Comparison of ENCODE assay signal across 1 cellular context in genomic region chr7:44257618-44258422, GRCh38.
TF ChIP-seq lines count a peak whose summit lies in the region.

No MANE protein-coding gene starts in this region.

TF ChIP-seq in H1, 55 proteins besides CTCF, POLR2A, EP300 and RAD21 (continued from another document):
- TF ChIP-seq CHD7 (IDR thresholded peaks at IDR 0.05; ENCODE audit: insufficient replicate concordance, low read length) = no peak
- TF ChIP-seq BCL11A (IDR thresholded peaks at IDR 0.05; ENCODE audit: low read depth in 2 of 2, low read length in 2 of 2) = no peak
- no peak for TF ChIP-seq FOSL1 (IDR thresholded peaks at IDR 0.05; ENCODE audit: insufficient read depth, low read depth, low read length)
- TF ChIP-seq EGR1 (IDR thresholded peaks at IDR 0.05; ENCODE audit: borderline replicate concordance, low read depth, low read length) = no peak
- TF ChIP-seq MAFK (IDR thresholded peaks at IDR 0.05; ENCODE audit: low read depth, low read length) = no peak
- no peak for TF ChIP-seq TAF7 (optimal IDR thresholded peaks at IDR 0.05; ENCODE audit: borderline replicate concordance, low read depth, low read length)
- TF ChIP-seq SP2 (IDR thresholded peaks at IDR 0.05; ENCODE audit: low read length) = no peak
- no peak for TF ChIP-seq SIX5 (IDR thresholded peaks at IDR 0.05; ENCODE audit: low read depth, low read length)
- TF ChIP-seq RNF2 (IDR thresholded peaks at IDR 0.05; ENCODE audit: borderline replicate concordance, low read depth, low read length, missing control alignments, poor library complexity, severe bottlenecking) = no peak
- TF ChIP-seq, protein P1, sequence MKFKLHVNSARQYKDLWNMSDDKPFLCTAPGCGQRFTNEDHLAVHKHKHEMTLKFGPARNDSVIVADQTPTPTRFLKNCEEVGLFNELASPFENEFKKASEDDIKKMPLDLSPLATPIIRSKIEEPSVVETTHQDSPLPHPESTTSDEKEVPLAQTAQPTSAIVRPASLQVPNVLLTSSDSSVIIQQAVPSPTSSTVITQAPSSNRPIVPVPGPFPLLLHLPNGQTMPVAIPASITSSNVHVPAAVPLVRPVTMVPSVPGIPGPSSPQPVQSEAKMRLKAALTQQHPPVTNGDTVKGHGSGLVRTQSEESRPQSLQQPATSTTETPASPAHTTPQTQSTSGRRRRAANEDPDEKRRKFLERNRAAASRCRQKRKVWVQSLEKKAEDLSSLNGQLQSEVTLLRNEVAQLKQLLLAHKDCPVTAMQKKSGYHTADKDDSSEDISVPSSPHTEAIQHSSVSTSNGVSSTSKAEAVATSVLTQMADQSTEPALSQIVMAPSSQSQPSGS (IDR thresholded peaks at IDR 0.05; ENCODE audit: low read length) = no peak
- no peak for TF ChIP-seq ASH2L (IDR thresholded peaks at IDR 0.05; ENCODE audit: low read length)
